ENCODE assay signal across 29 cellular contexts in genomic region chr14:95334044-95334443, GRCh38.
"Had no signal": no experiment of that assay in that cellular context is flagged by ENCODE, and none has a peak within 500 bp of the region (broad histone marks: within the 10 kb centered on the region; RNA-seq: fewer than 3 reads in every experiment).

No MANE protein-coding gene starts in this region.

- H3K4me3 Mint-ChIP-seq: activated CD4-positive, alpha-beta memory T cell treated with anti-CD3 and anti-CD28 coated beads for 36 hours; activated CD4-positive, alpha-beta T cell treated with anti-CD3 and anti-CD28 coated beads, Interleukin-2, amount 10 ng/mL, durations not matched to agents 24 days and 14 days; activated naive CD4-positive, alpha-beta T cell treated with anti-CD3 and anti-CD28 coated beads for 36 hours; activated naive CD8-positive, alpha-beta T cell treated with anti-CD3 and anti-CD28 coated beads for 36 hours; activated T-helper 1 cell treated with anti-CD3 and anti-CD28 coated beads, Interleukin-12 subunit alpha, Interleukin-12 subunit beta, Interleukin-2, Interleukin-4 antibody, amounts not matched to agents 30 ng/mL and 10 ng/mL and 1 ng/mL, durations not matched to agents 14 hours and 24 hours and 36 hours; brain; naive thymus-derived CD4-positive, alpha-beta T cell; stimulated activated memory B cell treated with anti-CD40 and anti-IgM and Interleukin-4, amounts not matched to agents 10 μg/mL and 1 μg/mL and 100 μg/mL, for 72 hours; stimulated activated naive CD8-positive, alpha-beta T cell treated with anti-CD3 and anti-CD28 coated beads, Interleukin-15, amount 100 ng/mL, for 72 hours had no signal

- H3K4me3 ChIP-seq: adrenal gland, ovary, skin epidermis, tibial nerve had no signal

- H3K27me3 ChIP-seq: adrenal gland, ovary, tibial nerve had no signal

- DNase-seq: activated CD4-positive, alpha-beta memory T cell treated with anti-CD3 and anti-CD28 coated beads for 36 hours; activated CD4-positive, alpha-beta T cell treated with anti-CD3 and anti-CD28 coated beads, Interleukin-2, amount 10 ng/mL, durations not matched to agents 24 days and 14 days; activated CD4-positive, CD25-positive, alpha-beta regulatory T cell treated with anti-CD3 and anti-CD28 coated beads, Interleukin-2, amount 50 U/mL, for 72 hours; activated CD8-positive, alpha-beta memory T cell treated with anti-CD3 and anti-CD28 coated beads, Interleukin-2, amount 50 U/mL, for 4 hours; activated effector memory CD4-positive, alpha-beta T cell treated with anti-CD3 and anti-CD28 coated beads, Interleukin-2, amount 50 U/mL, for 16 hours; activated naive CD4-positive, alpha-beta T cell treated with anti-CD3 and anti-CD28 coated beads for 36 hours; activated naive CD8-positive, alpha-beta T cell treated with anti-CD3 and anti-CD28 coated beads for 36 hours; activated T-cell treated with anti-CD3 and anti-CD28 coated beads, Interleukin-2, amount 50 U/mL, for 1 hour; adrenal gland; aorta; foreskin fibroblast; head of caudate nucleus; hippocampal formation; kidney; left colon; midbrain; naive thymus-derived CD4-positive, alpha-beta T cell; ovary; stimulated activated CD4-positive, alpha-beta T cell treated with anti-CD3 and anti-CD28 coated beads, Interleukin-4, amount 100 ng/mL, for 24 hours; stimulated activated naive CD8-positive, alpha-beta T cell treated with anti-CD3 and anti-CD28 coated beads, Interleukin-15, amount 100 ng/mL, for 72 hours; T1000 had no signal

- H3K4me1 ChIP-seq: adrenal gland, tibial nerve had no signal

- H3K9me3 Mint-ChIP-seq: activated CD4-positive, alpha-beta memory T cell treated with anti-CD3 and anti-CD28 coated beads for 36 hours; activated CD4-positive, alpha-beta T cell treated with anti-CD3 and anti-CD28 coated beads, Interleukin-2, amount 10 ng/mL, durations not matched to agents 24 days and 14 days; activated naive CD4-positive, alpha-beta T cell treated with anti-CD3 and anti-CD28 coated beads for 36 hours; activated naive CD8-positive, alpha-beta T cell treated with anti-CD3 and anti-CD28 coated beads for 36 hours; activated T-helper 1 cell treated with anti-CD3 and anti-CD28 coated beads, Interleukin-12 subunit alpha, Interleukin-12 subunit beta, Interleukin-2, Interleukin-4 antibody, amounts not matched to agents 30 ng/mL and 10 ng/mL and 1 ng/mL, durations not matched to agents 14 hours and 24 hours and 36 hours had no signal

- H3K36me3 ChIP-seq: adrenal gland, ovary, tibial nerve had no signal

- H3K27ac Mint-ChIP-seq: activated CD4-positive, alpha-beta memory T cell treated with anti-CD3 and anti-CD28 coated beads for 36 hours; activated CD4-positive, alpha-beta T cell treated with anti-CD3 and anti-CD28 coated beads, Interleukin-2, amount 10 ng/mL, durations not matched to agents 24 days and 14 days; activated naive CD4-positive, alpha-beta T cell treated with anti-CD3 and anti-CD28 coated beads for 36 hours; activated naive CD8-positive, alpha-beta T cell treated with anti-CD3 and anti-CD28 coated beads for 36 hours; activated T-helper 1 cell treated with anti-CD3 and anti-CD28 coated beads, Interleukin-12 subunit alpha, Interleukin-12 subunit beta, Interleukin-2, Interleukin-4 antibody, amounts not matched to agents 30 ng/mL and 10 ng/mL and 1 ng/mL, durations not matched to agents 14 hours and 24 hours and 36 hours; brain; naive thymus-derived CD4-positive, alpha-beta T cell; progenitor cell of endocrine pancreas; stimulated activated memory B cell treated with anti-CD40 and anti-IgM and Interleukin-4, amounts not matched to agents 10 μg/mL and 1 μg/mL and 100 μg/mL, for 72 hours; stimulated activated naive CD8-positive, alpha-beta T cell treated with anti-CD3 and anti-CD28 coated beads, Interleukin-15, amount 100 ng/mL, for 72 hours had no signal

- H3K4me1 Mint-ChIP-seq: activated CD4-positive, alpha-beta T cell treated with anti-CD3 and anti-CD28 coated beads, Interleukin-2, amount 10 ng/mL, durations not matched to agents 24 days and 14 days; activated naive CD8-positive, alpha-beta T cell treated with anti-CD3 and anti-CD28 coated beads for 36 hours; stimulated activated naive CD8-positive, alpha-beta T cell treated with anti-CD3 and anti-CD28 coated beads, Interleukin-15, amount 100 ng/mL, for 72 hours had no signal

- H3K27ac ChIP-seq: adrenal gland, ovary, skin epidermis, tibial nerve had no signal

- H3K9me3 ChIP-seq: adrenal gland, ovary had no signal

- ATAC-seq: esophagus mucosa; left colon; naive thymus-derived CD4-positive, alpha-beta T cell; sciatic nerve; stimulated activated memory B cell treated with anti-CD40 and anti-IgM and Interleukin-4, amounts not matched to agents 10 μg/mL and 1 μg/mL and 100 μg/mL, for 72 hours; stimulated activated naive CD8-positive, alpha-beta T cell treated with anti-CD3 and anti-CD28 coated beads, Interleukin-15, amount 100 ng/mL, for 72 hours had no signal

- H3K36me3 Mint-ChIP-seq: activated CD4-positive, alpha-beta memory T cell treated with anti-CD3 and anti-CD28 coated beads for 36 hours; activated naive CD8-positive, alpha-beta T cell treated with anti-CD3 and anti-CD28 coated beads for 36 hours; brain; naive thymus-derived CD4-positive, alpha-beta T cell; stimulated activated memory B cell treated with anti-CD40 and anti-IgM and Interleukin-4, amounts not matched to agents 10 μg/mL and 1 μg/mL and 100 μg/mL, for 72 hours had no signal
